ENCODE assay signal across 2 cellular contexts in genomic region chr6:41529970-41530369, GRCh38.
TF ChIP-seq lines count a peak whose summit lies in the region.

No MANE protein-coding gene starts in this region.

TF ChIP-seq in HepG2, 621 proteins besides CTCF, POLR2A, EP300 and RAD21 (continued from another document):
- TF ChIP-seq ZNF766 (CRISPR knock-in tag; IDR thresholded peaks at IDR 0.05; ENCODE audit: borderline replicate concordance) (no peak), ZNF256 (CRISPR knock-in tag; conservative IDR thresholded peaks at IDR 0.05) (no peak), MTF2 (CRISPR knock-in tag; IDR thresholded peaks at IDR 0.05; ENCODE audit: borderline replicate concordance) (no peak), XRCC5 (optimal IDR thresholded peaks at IDR 0.05; ENCODE audit: low read length) (no peak), SIX4 (CRISPR knock-in tag; IDR thresholded peaks at IDR 0.05) (no peak), BCL3 (CRISPR knock-in tag; IDR thresholded peaks at IDR 0.05) (no peak), ZNF121 (CRISPR knock-in tag; IDR thresholded peaks at IDR 0.05) (peak; percentile 70), TAF15 (IDR thresholded peaks at IDR 0.05; ENCODE audit: low read depth, low read length, poor library complexity, severe bottlenecking) (no peak)
- TF ChIP-seq, protein P1, sequence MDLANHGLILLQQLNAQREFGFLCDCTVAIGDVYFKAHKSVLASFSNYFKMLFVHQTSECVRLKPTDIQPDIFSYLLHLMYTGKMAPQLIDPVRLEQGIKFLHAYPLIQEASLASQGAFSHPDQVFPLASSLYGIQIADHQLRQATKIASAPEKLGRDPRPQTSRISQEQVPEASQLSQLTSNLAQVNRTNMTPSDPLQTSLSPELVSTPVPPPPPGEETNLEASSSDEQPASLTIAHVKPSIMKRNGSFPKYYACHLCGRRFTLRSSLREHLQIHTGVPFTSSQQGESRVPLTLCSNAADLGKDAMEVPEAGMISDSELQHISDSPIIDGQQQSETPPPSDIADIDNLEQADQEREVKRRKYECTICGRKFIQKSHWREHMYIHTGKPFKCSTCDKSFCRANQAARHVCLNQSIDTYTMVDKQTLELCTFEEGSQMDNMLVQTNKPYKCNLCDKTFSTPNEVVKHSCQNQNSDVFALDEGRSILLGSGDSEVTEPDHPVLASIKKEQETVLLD (CRISPR knock-in tag; IDR thresholded peaks at IDR 0.05; ENCODE audit: low read depth) = no peak
- TF ChIP-seq, protein P2, sequence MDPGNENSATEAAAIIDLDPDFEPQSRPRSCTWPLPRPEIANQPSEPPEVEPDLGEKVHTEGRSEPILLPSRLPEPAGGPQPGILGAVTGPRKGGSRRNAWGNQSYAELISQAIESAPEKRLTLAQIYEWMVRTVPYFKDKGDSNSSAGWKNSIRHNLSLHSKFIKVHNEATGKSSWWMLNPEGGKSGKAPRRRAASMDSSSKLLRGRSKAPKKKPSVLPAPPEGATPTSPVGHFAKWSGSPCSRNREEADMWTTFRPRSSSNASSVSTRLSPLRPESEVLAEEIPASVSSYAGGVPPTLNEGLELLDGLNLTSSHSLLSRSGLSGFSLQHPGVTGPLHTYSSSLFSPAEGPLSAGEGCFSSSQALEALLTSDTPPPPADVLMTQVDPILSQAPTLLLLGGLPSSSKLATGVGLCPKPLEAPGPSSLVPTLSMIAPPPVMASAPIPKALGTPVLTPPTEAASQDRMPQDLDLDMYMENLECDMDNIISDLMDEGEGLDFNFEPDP (CRISPR knock-in tag; conservative IDR thresholded peaks at IDR 0.05) = 0 out of 2 replicates have a peak, but pooled peaks have one; percentile 59

TF ChIP-seq in WTC11, 78 proteins besides CTCF, POLR2A, EP300 and RAD21 (continued from another document):
- TF ChIP-seq E2F5 (CRISPR knock-in tag; IDR thresholded peaks at IDR 0.05) = no peak
